Comparison of ENCODE assay signal across 12 cellular contexts in the genomic region with DNA sequence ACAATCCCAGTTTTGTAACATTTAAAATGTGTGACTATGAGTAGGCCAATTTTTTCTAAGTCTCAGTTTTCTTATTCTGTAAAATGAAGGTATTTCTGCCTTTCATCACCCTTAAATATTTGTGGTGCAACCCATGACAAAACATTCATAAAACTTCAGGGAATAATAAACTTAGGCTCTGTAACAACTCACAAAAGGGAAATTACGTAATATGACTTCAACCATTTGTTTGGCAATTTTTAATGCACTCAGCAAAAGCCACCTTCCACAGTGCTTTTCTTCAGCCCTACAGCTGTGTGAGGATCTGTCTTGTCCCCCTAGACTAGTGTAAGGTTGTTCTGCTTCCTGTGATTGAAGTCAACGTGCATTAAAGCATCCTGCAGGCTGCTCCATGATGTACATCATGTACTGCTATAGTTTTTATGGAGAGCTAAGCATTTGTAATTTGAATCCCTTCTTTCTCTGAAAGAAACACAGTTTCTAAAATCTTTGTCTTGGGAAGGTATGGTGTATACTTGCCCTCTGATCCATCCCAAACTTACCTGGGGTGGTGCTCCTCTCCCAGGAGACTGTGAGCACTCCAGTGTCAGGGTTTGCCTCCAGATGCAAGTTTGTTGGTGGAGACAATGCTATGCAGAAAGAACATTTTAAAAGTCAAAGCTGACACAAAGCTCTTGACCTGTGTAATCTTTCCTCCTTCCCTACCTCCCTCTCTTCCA. TPM values are rescaled to one million over a fixed set of nuclear protein-coding genes. Genes with fewer than 3 reads are reported as not detected.
DNase-seq lines count a peak whose midpoint lies in the region; TF ChIP-seq lines count a peak whose summit lies in the region.
"Had no signal": no experiment of that assay in that cellular context is flagged by ENCODE, and none has a peak within 500 bp of the region (broad histone marks: within the 10 kb centered on the region; RNA-seq: fewer than 3 reads in every experiment).

No MANE protein-coding gene starts in this region.

- 40% methylated on average over 2 of the region's 2 CpGs for WGBS in prostate gland

- no peaks in the 10 kb centered on the region for H3K36me3 ChIP-seq in prostate gland

- H3K4me1 ChIP-seq in prostate gland (replicated peaks) = no peaks in the 10 kb centered on the region

- TF ChIP-seq CTCF in prostate gland (IDR thresholded peaks at IDR 0.05) = no peak

- H3K27me3 ChIP-seq in prostate gland (replicated peaks; ENCODE audit: insufficient read depth) = no peaks in the 10 kb centered on the region
- H3K27me3 ChIP-seq: dorsolateral prefrontal cortex had no signal

- H3K4me3 ChIP-seq in prostate gland = no peak overlapping the region
- H3K4me3 ChIP-seq: dorsolateral prefrontal cortex had no signal

- H3K9me3 ChIP-seq in prostate gland = no peaks in the 10 kb centered on the region

- intact Hi-C loops in prostate gland (cut with DNase I) = no loop called here

- DNase-seq in HCEC 1CT = peak; percentile 90
- peak; percentile 65 for DNase-seq in SIG-M5 (lab: John Stamatoyannopoulos, UW)
- peak; percentile 13 for DNase-seq in foreskin melanocyte
- peak; percentile 55 for DNase-seq in stromal cell of bone marrow (ENCODE audit: low read depth)
- DNase-seq in DMS114 treated with DMSO at 0.1 percent for 48 hours (lab: John Stamatoyannopoulos, UW; ENCODE audit: unreplicated experiment) = no peak
- DNase-seq in activated effector memory CD4-positive, alpha-beta T cell treated with Interleukin-2 at 50 U/mL for 16 hours = no peak
- DNase-seq in prostate gland (ENCODE audit: low spot score) = no peak
- DNase-seq in dermis blood vessel endothelial cell = no peak
- DNase-seq: activated gamma-delta T cell treated with Interleukin-2 at 50 U/mL for 16 hours, dorsolateral prefrontal cortex, NCI-H345, SHP77 had no signal

- peak overlapping the region in 1 of 2 donors; percentile 28 for H3K27ac ChIP-seq in prostate gland
- H3K27ac ChIP-seq: dorsolateral prefrontal cortex had no signal

- TF ChIP-seq POLR2A in prostate gland (IDR thresholded peaks at IDR 0.05) = no peak

RNA-seq across cellular contexts. Expression of a gene that starts 39.1 kb away (rescaled TPM):
- 100 to 1,000 TPM in 1 of 2 donors, 10 to 100 TPM in 1; 84.2 to 257 TPM for total RNA-seq in prostate gland
- 353 and 387 TPM in 2 replicates for total RNA-seq in dermis blood vessel endothelial cell

Comparison
In these comparisons a context has a peak if more than half of its experiments do, and no peak if none do; other contexts are left out.
1. DNase-seq: peak in HCEC 1CT (single experiment), SIG-M5 (single experiment), foreskin melanocyte (single experiment) and stromal cell of bone marrow (single experiment); none in DMS114 treated with DMSO at 0.1 percent for 48 hours (single experiment), activated effector memory CD4-positive, alpha-beta T cell treated with Interleukin-2 at 50 U/mL for 16 hours (single experiment), prostate gland (single experiment) and dermis blood vessel endothelial cell (single experiment).